In genomic region chr11:128615612-128616011, GRCh38 we compare ENCODE assay signal across 2 cellular contexts.
TF ChIP-seq lines count a peak whose summit lies in the region.

No MANE protein-coding gene starts in this region.

TF ChIP-seq in HepG2, 621 proteins besides CTCF, POLR2A, EP300 and RAD21:
- TF ChIP-seq SMC3 (IDR thresholded peaks at IDR 0.05; ENCODE audit: low read length), result no peak
- TF ChIP-seq KDM5A (IDR thresholded peaks at IDR 0.05; ENCODE audit: borderline replicate concordance, low read length), result no peak
- no peak for TF ChIP-seq RARG (CRISPR knock-in tag; IDR thresholded peaks at IDR 0.05; ENCODE audit: low read depth)
- TF ChIP-seq MAFK (conservative IDR thresholded peaks at IDR 0.05 in 1 of 2, IDR thresholded peaks at IDR 0.05 in 1 of 2; ENCODE audit: low read length in 2 of 2), result peak; percentile 60 to 73; a peak in 3 of 4 replicates
- TF ChIP-seq ZNF720 (CRISPR knock-in tag; IDR thresholded peaks at IDR 0.05), result no peak
- TF ChIP-seq MAFF (IDR thresholded peaks at IDR 0.05; ENCODE audit: low read depth, low read length), result peak; percentile 58
- TF ChIP-seq ZBTB1 (CRISPR knock-in tag; IDR thresholded peaks at IDR 0.05; ENCODE audit: borderline replicate concordance), result no peak
- no peak for TF ChIP-seq EED (CRISPR knock-in tag; IDR thresholded peaks at IDR 0.05)
- no peak for TF ChIP-seq SKIL (CRISPR knock-in tag; IDR thresholded peaks at IDR 0.05; ENCODE audit: borderline replicate concordance)

TF ChIP-seq in K562, 482 proteins besides CTCF, POLR2A, EP300 and RAD21:
- TF ChIP-seq TCF15 (CRISPR knock-in tag; IDR thresholded peaks at IDR 0.05) (no peak), ZFP1 (CRISPR knock-in tag; IDR thresholded peaks at IDR 0.05) (no peak), PKNOX1 (IDR thresholded peaks at IDR 0.05) (no peak), PCBP1 (IDR thresholded peaks at IDR 0.05; ENCODE audit: low read depth, low read length, poor library complexity, severe bottlenecking) (no peak), MAFG (tag; conservative IDR thresholded peaks at IDR 0.05) (peak; percentile 65; the same call in 1 of the 2 replicates), NCOR1 (IDR thresholded peaks at IDR 0.05) (no peak), ZNF316 (IDR thresholded peaks at IDR 0.05) (peak; percentile 25; the same call in 1 of the 2 replicates), TRIM28 (IDR thresholded peaks at IDR 0.05) (no peak), RNF219 (CRISPR knock-in tag; IDR thresholded peaks at IDR 0.05) (no peak), ZNF778 (CRISPR knock-in tag; IDR thresholded peaks at IDR 0.05) (no peak), ZNF764 (CRISPR knock-in tag; IDR thresholded peaks at IDR 0.05; ENCODE audit: low read depth) (no peak), REST (CRISPR knock-in tag; IDR thresholded peaks at IDR 0.05; ENCODE audit: low read depth) (no peak), C11orf30 (IDR thresholded peaks at IDR 0.05; ENCODE audit: low read depth) (peak; percentile 9; the same call in 1 of the 2 replicates), ZNF124 (CRISPR knock-in tag; IDR thresholded peaks at IDR 0.05) (no peak), ZNF217 (CRISPR knock-in tag; IDR thresholded peaks at IDR 0.05) (no peak), ETV5 (CRISPR knock-in tag; IDR thresholded peaks at IDR 0.05; ENCODE audit: low read depth) (no peak), PHF8 (IDR thresholded peaks at IDR 0.05; ENCODE audit: borderline replicate concordance, low read length) (no peak)
